In the genomic region with DNA sequence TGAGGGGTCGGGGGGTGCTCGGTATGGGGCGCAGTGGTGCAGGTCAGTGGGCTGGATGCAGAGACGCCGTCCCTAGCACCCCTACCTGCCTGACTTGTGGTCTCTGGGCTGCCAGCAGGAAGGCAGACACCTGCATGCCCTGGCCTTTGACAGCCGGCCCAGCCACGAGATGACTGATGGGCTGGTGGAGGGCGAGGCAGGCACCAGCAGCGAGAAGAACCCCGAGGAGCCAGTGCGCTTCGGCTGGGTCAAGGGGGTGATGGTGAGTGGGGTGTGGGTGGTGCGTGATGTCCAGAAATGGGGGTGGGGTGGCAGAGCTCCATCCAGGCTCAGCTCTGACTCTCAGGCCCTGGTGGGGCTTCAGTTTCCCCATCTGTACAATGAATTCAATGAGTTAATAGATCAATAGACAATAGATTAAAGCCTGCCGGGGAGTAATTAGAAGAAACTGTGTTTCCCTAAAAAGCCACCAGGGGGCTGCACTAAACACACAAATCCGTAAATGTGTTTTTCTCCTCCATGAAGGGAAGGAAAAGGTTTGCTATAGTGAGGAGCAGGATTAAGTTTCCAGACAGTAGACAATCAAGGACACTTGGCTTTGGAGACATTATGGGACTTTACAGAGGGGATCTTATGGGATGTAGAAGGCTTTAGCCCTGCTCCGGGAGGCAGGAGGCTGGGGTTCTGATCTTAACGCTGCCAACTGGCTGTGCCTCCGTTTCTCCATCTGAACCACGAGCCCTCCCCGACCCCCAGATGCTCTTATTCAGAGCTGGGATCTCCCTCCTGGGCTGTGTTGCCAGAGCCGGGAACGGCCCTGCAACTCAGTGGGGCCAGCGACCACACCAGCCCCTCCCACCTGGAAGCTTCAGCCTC, we compare ENCODE assay signal across 7 cellular contexts. TPM values are rescaled to one million over a fixed set of nuclear protein-coding genes. Genes with fewer than 3 reads are reported as not detected.
A peak's percentile ranks its signal among the peaks of the same experiment; 100 is the strongest.
DNase-seq lines count a peak whose midpoint lies in the region; FAIRE-seq and TF ChIP-seq lines count a peak whose summit lies in the region.

No MANE protein-coding gene starts in this region.

- TF ChIP-seq EP300 in Ishikawa (IDR thresholded peaks at IDR 0.05; ENCODE audit: borderline replicate concordance), result no peak

- H3K9me3 Mint-ChIP-seq in activated T-helper 2 cell treated with anti-CD3 and anti-CD28 coated beads, Interferon-gamma antibody, Interleukin-2, Interleukin-4, amounts not matched to agents 10 μg/mL and 5 μg/mL and 100 μg/mL, durations not matched to agents 14 hours and 24 hours and 36 hours, result no peaks in the 10 kb centered on the region

- H3K4me2 ChIP-seq in DOHH2 (ENCODE audit: low read length), result no peak overlapping the region

- peaks cover 18% of the 10 kb centered on the region for H3K4me1 ChIP-seq in DOHH2 (ENCODE audit: control insufficient read depth, low read length)

- peak; percentile 63 for DNase-seq in SK-MEL-5 (ENCODE audit: low read depth, low spot score)
- peak; percentile 48 for DNase-seq in bronchial epithelial cell (ENCODE audit: low read depth)
- peak; percentile 68 for DNase-seq in kidney tubule cell (ENCODE audit: low spot score)
- peak in 2 of 3 donors; percentile 6 to 13 for DNase-seq in stimulated activated CD4-positive, alpha-beta T cell treated with anti-CD3 and anti-CD28 coated beads, TNF-alpha, amount 100 ng/mL, for 1 hour (ENCODE audit: low read depth in 3 of 3, low spot score in 1 of 3)
- DNase-seq in activated T-helper 2 cell treated with anti-CD3 and anti-CD28 coated beads, Interferon-gamma antibody, Interleukin-2, Interleukin-4, amounts not matched to agents 10 μg/mL and 5 μg/mL and 100 μg/mL, durations not matched to agents 14 hours and 24 hours and 36 hours (ENCODE audit: low spot score), result no peak

- no peaks in the 10 kb centered on the region for H3K9me3 ChIP-seq in DOHH2 (ENCODE audit: control insufficient read depth, insufficient read depth, low read length)

- peak; percentile 68 for TF ChIP-seq RAD21 in Ishikawa (IDR thresholded peaks at IDR 0.05; ENCODE audit: low read depth)

- H3K27ac Mint-ChIP-seq in activated T-helper 2 cell treated with anti-CD3 and anti-CD28 coated beads, Interferon-gamma antibody, Interleukin-2, Interleukin-4, amounts not matched to agents 10 μg/mL and 5 μg/mL and 100 μg/mL, durations not matched to agents 14 hours and 24 hours and 36 hours, result no peak overlapping the region

- TF ChIP-seq CTCF in DOHH2 (IDR thresholded peaks at IDR 0.05; ENCODE audit: low read depth, low read length, poor library complexity, severe bottlenecking) (peak; percentile 84), bronchial epithelial cell (IDR thresholded peaks at IDR 0.05; ENCODE audit: insufficient read depth, low read length, severe bottlenecking) (peak; percentile 61)

- intact Hi-C loops in activated T-helper 2 cell treated with anti-CD3 and anti-CD28 coated beads, Interferon-gamma antibody, Interleukin-2, Interleukin-4, amounts not matched to agents 10 μg/mL and 5 μg/mL and 100 μg/mL, durations not matched to agents 14 hours and 24 hours and 36 hours (cut with micrococcal nuclease), result loop anchor here (1.0 kb wide), 1 partner anchor 84 kb away; no protein-coding TSS in a partner anchor

- H3K27me3 ChIP-seq in DOHH2 (ENCODE audit: control insufficient read depth, low read length) (no peaks in the 10 kb centered on the region), bronchial epithelial cell (ENCODE audit: control insufficient read depth, insufficient read depth, low read length) (no peaks in the 10 kb centered on the region)

- H4K20me1 ChIP-seq in DOHH2 (ENCODE audit: control insufficient read depth, insufficient read depth, low read depth, low read length), result no peaks in the 10 kb centered on the region

- no peak for FAIRE-seq in bronchial epithelial cell (lab: Jason Lieb, UNC)

- no peak overlapping the region for H3K4me3 Mint-ChIP-seq in activated T-helper 2 cell treated with anti-CD3 and anti-CD28 coated beads, Interferon-gamma antibody, Interleukin-2, Interleukin-4, amounts not matched to agents 10 μg/mL and 5 μg/mL and 100 μg/mL, durations not matched to agents 14 hours and 24 hours and 36 hours (ENCODE audit: low read depth)

- peaks cover 15% of the 10 kb centered on the region for H3K4me1 Mint-ChIP-seq in activated T-helper 2 cell treated with anti-CD3 and anti-CD28 coated beads, Interferon-gamma antibody, Interleukin-2, Interleukin-4, amounts not matched to agents 10 μg/mL and 5 μg/mL and 100 μg/mL, durations not matched to agents 14 hours and 24 hours and 36 hours (ENCODE audit: low read depth)

- in situ Hi-C loops in SK-MEL-5 (cut with HindIII; ENCODE audit: low pct_unique_long_range_greater_than_20kb, low sequenced_read_pairs), result no loop called here

- H3K79me2 ChIP-seq in DOHH2 (ENCODE audit: control insufficient read depth, low read length), result no peaks in the 10 kb centered on the region

- no peaks in the 10 kb centered on the region for H3K36me3 ChIP-seq in DOHH2 (ENCODE audit: control insufficient read depth, low read length)
- H3K36me3 ChIP-seq in bronchial epithelial cell (ENCODE audit: control insufficient read depth, insufficient read depth, low read length), result no peaks in the 10 kb centered on the region

- H3K27ac ChIP-seq in DOHH2 (ENCODE audit: low read depth, low read length), result no peak overlapping the region

- no peak overlapping the region for H3K4me3 ChIP-seq in DOHH2 (ENCODE audit: low read length)
- H3K4me3 ChIP-seq in bronchial epithelial cell (ENCODE audit: low read depth, low read length), result no peak overlapping the region

- H3F3A ChIP-seq in DOHH2 (ENCODE audit: control insufficient read depth, insufficient read depth), result no peaks in the 10 kb centered on the region

- H3K27me3 Mint-ChIP-seq in activated T-helper 2 cell treated with anti-CD3 and anti-CD28 coated beads, Interferon-gamma antibody, Interleukin-2, Interleukin-4, amounts not matched to agents 10 μg/mL and 5 μg/mL and 100 μg/mL, durations not matched to agents 14 hours and 24 hours and 36 hours (ENCODE audit: low read depth), result no peaks in the 10 kb centered on the region

- no peaks in the 10 kb centered on the region for H3K9me2 ChIP-seq in DOHH2 (replicated peaks; ENCODE audit: control insufficient read depth, low read length)

- H3K36me3 Mint-ChIP-seq in activated T-helper 2 cell treated with anti-CD3 and anti-CD28 coated beads, Interferon-gamma antibody, Interleukin-2, Interleukin-4, amounts not matched to agents 10 μg/mL and 5 μg/mL and 100 μg/mL, durations not matched to agents 14 hours and 24 hours and 36 hours (ENCODE audit: low read depth), result no peaks in the 10 kb centered on the region

TF ChIP-seq in Ishikawa, 13 proteins besides CTCF, POLR2A, EP300 and RAD21:
- no peak for TF ChIP-seq NFIC (IDR thresholded peaks at IDR 0.05)
- TF ChIP-seq TCF12 (IDR thresholded peaks at IDR 0.05; ENCODE audit: low read depth), result no peak
- no peak for TF ChIP-seq EGR1 (IDR thresholded peaks at IDR 0.05)
- TF ChIP-seq, protein P1, sequence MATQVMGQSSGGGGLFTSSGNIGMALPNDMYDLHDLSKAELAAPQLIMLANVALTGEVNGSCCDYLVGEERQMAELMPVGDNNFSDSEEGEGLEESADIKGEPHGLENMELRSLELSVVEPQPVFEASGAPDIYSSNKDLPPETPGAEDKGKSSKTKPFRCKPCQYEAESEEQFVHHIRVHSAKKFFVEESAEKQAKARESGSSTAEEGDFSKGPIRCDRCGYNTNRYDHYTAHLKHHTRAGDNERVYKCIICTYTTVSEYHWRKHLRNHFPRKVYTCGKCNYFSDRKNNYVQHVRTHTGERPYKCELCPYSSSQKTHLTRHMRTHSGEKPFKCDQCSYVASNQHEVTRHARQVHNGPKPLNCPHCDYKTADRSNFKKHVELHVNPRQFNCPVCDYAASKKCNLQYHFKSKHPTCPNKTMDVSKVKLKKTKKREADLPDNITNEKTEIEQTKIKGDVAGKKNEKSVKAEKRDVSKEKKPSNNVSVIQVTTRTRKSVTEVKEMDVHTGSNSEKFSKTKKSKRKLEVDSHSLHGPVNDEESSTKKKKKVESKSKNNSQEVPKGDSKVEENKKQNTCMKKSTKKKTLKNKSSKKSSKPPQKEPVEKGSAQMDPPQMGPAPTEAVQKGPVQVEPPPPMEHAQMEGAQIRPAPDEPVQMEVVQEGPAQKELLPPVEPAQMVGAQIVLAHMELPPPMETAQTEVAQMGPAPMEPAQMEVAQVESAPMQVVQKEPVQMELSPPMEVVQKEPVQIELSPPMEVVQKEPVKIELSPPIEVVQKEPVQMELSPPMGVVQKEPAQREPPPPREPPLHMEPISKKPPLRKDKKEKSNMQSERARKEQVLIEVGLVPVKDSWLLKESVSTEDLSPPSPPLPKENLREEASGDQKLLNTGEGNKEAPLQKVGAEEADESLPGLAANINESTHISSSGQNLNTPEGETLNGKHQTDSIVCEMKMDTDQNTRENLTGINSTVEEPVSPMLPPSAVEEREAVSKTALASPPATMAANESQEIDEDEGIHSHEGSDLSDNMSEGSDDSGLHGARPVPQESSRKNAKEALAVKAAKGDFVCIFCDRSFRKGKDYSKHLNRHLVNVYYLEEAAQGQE (IDR thresholded peaks at IDR 0.05; ENCODE audit: low read depth), result no peak
- no peak for TF ChIP-seq ZBTB7A (IDR thresholded peaks at IDR 0.05; ENCODE audit: low read depth)

RNA-seq across cellular contexts. Expression of a gene that starts 2.2 kb away (rescaled TPM):
- not detected in 2 replicates for total RNA-seq in SK-MEL-5 (2014; rRNA removed; shearing (Covaris generic))
- 0.01 and 0.07 TPM in 2 replicates for polyA plus RNA-seq in SK-MEL-5 (2015; cell fraction: cytosol; rRNA removed)
- not detected in 2 replicates for polyA plus RNA-seq in SK-MEL-5 (2015; cell fraction: nucleus; rRNA removed)
- total RNA-seq in bronchial epithelial cell, result not detected in 2 replicates
- not detected in 2 replicates for total RNA-seq in activated T-helper 2 cell treated with anti-CD3 and anti-CD28 coated beads, Interferon-gamma antibody, Interleukin-2, Interleukin-4, amounts not matched to agents 10 μg/mL and 5 μg/mL and 100 μg/mL, durations not matched to agents 14 hours and 24 hours and 36 hours
